ENCODE assay signal across 10 cellular contexts in genomic region chr5:95086932-95087818, GRCh38.
DNase-seq lines count a peak whose midpoint lies in the region; ATAC-seq and TF ChIP-seq lines count a peak whose summit lies in the region.
"Had no signal": no experiment of that assay in that cellular context is flagged by ENCODE, and none has a peak within 500 bp of the region (broad histone marks: within the 10 kb centered on the region; RNA-seq: fewer than 3 reads in every experiment).

No MANE protein-coding gene starts in this region.

- no peaks in the 10 kb centered on the region for H3K9me3 Mint-ChIP-seq in natural killer cell

- POLR2A ChIA-PET in GM10248 (lab: Yijun Ruan, JAX): no interaction called here

- H3K36me3 ChIP-seq in vagina: no peaks in the 10 kb centered on the region

- no peaks in the 10 kb centered on the region for H3K27me3 ChIP-seq in vagina

- peaks cover 0 to 10% of the 10 kb centered on the region in 2 donors for H3K27me3 Mint-ChIP-seq in natural killer cell (ENCODE audit: low read depth in 2 of 2)

- H3K4me1 ChIP-seq in vagina: no peaks in the 10 kb centered on the region

- ATAC-seq in GM19035 (IDR thresholded peaks at IDR 0.05; ENCODE audit: unreplicated experiment) (peak; percentile 34), HG02610 (IDR thresholded peaks at IDR 0.05; ENCODE audit: unreplicated experiment) (peak; percentile 39), HG03521 (IDR thresholded peaks at IDR 0.05; ENCODE audit: unreplicated experiment) (peak; percentile 30), natural killer cell (peak; percentile 70 to 91 (median 72))

- no peaks in the 10 kb centered on the region for H3K9me3 ChIP-seq in vagina

- peak overlapping the region in 1 of 2 donors; percentile 27 for H3K27ac Mint-ChIP-seq in natural killer cell

- intact Hi-C loops in natural killer cell (cut with micrococcal nuclease) (no loop called here), vagina (cut with DNase I) (no loop called here)

- TF ChIP-seq CTCF in natural killer cell (IDR thresholded peaks at IDR 0.05) (no peak), GM10248 (IDR thresholded peaks at IDR 0.05; ENCODE audit: control extremely low read depth, extremely low read depth, low read depth, missing control alignments) (no peak), vagina (IDR thresholded peaks at IDR 0.05) (no peak)

- peaks cover 17% of the 10 kb centered on the region in 2 donors for H3K4me1 Mint-ChIP-seq in natural killer cell

- no peak overlapping the region for H3K27ac ChIP-seq in vagina

- H3K4me3 ChIP-seq in vagina: no peak overlapping the region

- no peaks in the 10 kb centered on the region for H3K36me3 Mint-ChIP-seq in natural killer cell

- no peak for DNase-seq in natural killer cell
- DNase-seq in GM10248 (ENCODE audit: extremely low spot score): no peak
- no peak for DNase-seq in vagina (ENCODE audit: extremely low spot score in 2 of 2)
- DNase-seq in NCI-H1417 treated with DMSO at 0.1 percent for 48 hours (lab: John Stamatoyannopoulos, UW): no peak
- no peak for DNase-seq in 8988T
- DNase-seq: NK-92 treated with Interleukin-12 subunit alpha and Interleukin-12 subunit beta, amount 100 ng/mL, for 24 hours; stimulated activated CD4-positive, alpha-beta T cell treated with anti-CD3 and anti-CD28 coated beads, Interleukin-4, amount 100 ng/mL, for 24 hours had no signal

- no peak for TF ChIP-seq POLR2A in vagina (IDR thresholded peaks at IDR 0.05)

- CTCF ChIA-PET in GM10248 (lab: Yijun Ruan, JAX): interaction anchor here (0.9 to 1.7 kb wide), 8 partner anchors 9 to 118 kb away, joined by 3 to 5 read pairs (median 4); no protein-coding TSS in a partner anchor

- H3K4me3 Mint-ChIP-seq in natural killer cell: no peak overlapping the region
